ENCODE assay signal across 20 cellular contexts in genomic region chr11:61377461-61378160, GRCh38. TPM values are rescaled to one million over a fixed set of nuclear protein-coding genes. Genes with fewer than 3 reads are reported as not detected.
DNase-seq lines count a peak whose midpoint lies in the region; ATAC-seq, FAIRE-seq and TF ChIP-seq lines count a peak whose summit lies in the region.
"Had no signal": no experiment of that assay in that cellular context is flagged by ENCODE, and none has a peak within 500 bp of the region (broad histone marks: within the 10 kb centered on the region; RNA-seq: fewer than 3 reads in every experiment).

No MANE protein-coding gene starts in this region.

- DNase-seq in HCEC 1CT = peak; percentile 21
- DNase-seq in brain microvascular endothelial cell = peak; percentile 40
- no peak for DNase-seq in keratinocyte (ENCODE audit: low read depth, low spot score)
- no peak for DNase-seq in omental fat pad (ENCODE audit: low spot score)
- DNase-seq in endothelial cell (ENCODE audit: low spot score) = no peak
- DNase-seq in cardiac septum (ENCODE audit: low spot score) = no peak
- DNase-seq: activated CD4-positive, alpha-beta T cell treated with anti-CD3 and anti-CD28 coated beads for 48 hours; activated naive CD4-positive, alpha-beta T cell treated with Interleukin-2 at 50 U/mL for 16 hours; effector memory CD4-positive, alpha-beta T cell; naive thymus-derived CD8-positive, alpha-beta T cell; NCI-H187; stimulated activated naive CD4-positive, alpha-beta T cell treated with Interleukin-2 at 50 U/mL for 16 hours; uterus had no signal

- peaks cover 16% of the 10 kb centered on the region for H3K36me3 Mint-ChIP-seq in endothelial cell (ENCODE audit: low read depth, unreplicated experiment)

- dilution Hi-C loops in keratinocyte (cut with MboI; ENCODE audit: extremely low pct_ligation_motif_present, low sequenced_read_pairs) = no loop called here

- H3K36me3 ChIP-seq in ACC112 (ENCODE audit: insufficient read depth, low read length) = peaks cover 20% of the 10 kb centered on the region
- H3K36me3 ChIP-seq in brain microvascular endothelial cell (replicated peaks) = peaks cover 5% of the 10 kb centered on the region
- peaks cover 0 to 8% of the 10 kb centered on the region in 2 experiments for H3K36me3 ChIP-seq in keratinocyte (ENCODE audit: control insufficient read depth in 2 of 2, extremely low read depth in 1 of 2, insufficient read depth in 2 of 2, low read length in 2 of 2)
- H3K36me3 ChIP-seq: prostate gland, uterus had no signal

- H3K27me3 ChIP-seq in ACC112 (ENCODE audit: insufficient read depth, low read length) = no peaks in the 10 kb centered on the region
- H3K27me3 ChIP-seq in brain microvascular endothelial cell (replicated peaks) = no peaks in the 10 kb centered on the region
- H3K27me3 ChIP-seq in keratinocyte (ENCODE audit: control insufficient read depth, extremely low read depth, insufficient read depth, low read length) = no peaks in the 10 kb centered on the region
- H3K27me3 ChIP-seq: uterus had no signal

- no peaks in the 10 kb centered on the region for H3K79me2 ChIP-seq in ACC112 (ENCODE audit: control insufficient read depth, insufficient read depth, low read length, unreplicated experiment)
- no peaks in the 10 kb centered on the region for H3K79me2 ChIP-seq in keratinocyte (ENCODE audit: control insufficient read depth, insufficient read depth, low read length)

- H3K9me1 ChIP-seq in keratinocyte (ENCODE audit: control insufficient read depth, extremely low read depth, insufficient read depth, low read length) = no peaks in the 10 kb centered on the region

- H3K4me3 Mint-ChIP-seq in endothelial cell (ENCODE audit: unreplicated experiment) = no peak overlapping the region
- H3K4me3 Mint-ChIP-seq: naive thymus-derived CD8-positive, alpha-beta T cell had no signal

- H3K9ac ChIP-seq in keratinocyte (ENCODE audit: control insufficient read depth, extremely low read depth, insufficient read depth, low read length) = no peak overlapping the region

- H3K27ac Mint-ChIP-seq in endothelial cell (ENCODE audit: unreplicated experiment) = no peak overlapping the region

- H3K27me3 Mint-ChIP-seq in endothelial cell (ENCODE audit: unreplicated experiment) = no peaks in the 10 kb centered on the region
- H3K27me3 Mint-ChIP-seq: naive thymus-derived CD8-positive, alpha-beta T cell had no signal

- no peaks in the 10 kb centered on the region for H3K9me3 Mint-ChIP-seq in endothelial cell (ENCODE audit: unreplicated experiment)
- H3K9me3 Mint-ChIP-seq: naive thymus-derived CD8-positive, alpha-beta T cell had no signal

- no peaks in the 10 kb centered on the region for H3K4me1 Mint-ChIP-seq in endothelial cell (ENCODE audit: unreplicated experiment)
- H3K4me1 Mint-ChIP-seq: naive thymus-derived CD8-positive, alpha-beta T cell had no signal

- intact Hi-C loops in cardiac septum (cut with DNase I) = no loop called here

- H3K4me1 ChIP-seq in ACC112 (ENCODE audit: control insufficient read depth, insufficient read depth, low read length, unreplicated experiment) (peaks cover 19% of the 10 kb centered on the region), keratinocyte (ENCODE audit: control insufficient read depth, extremely low read depth, insufficient read depth, low read length) (peaks cover 25% of the 10 kb centered on the region)
- H3K4me1 ChIP-seq: uterus had no signal

- H2AFZ ChIP-seq in ACC112 (ENCODE audit: low read length, unreplicated experiment) (no peak overlapping the region), keratinocyte (ENCODE audit: control insufficient read depth, low read length) (no peak overlapping the region)

- no peaks in the 10 kb centered on the region for H3K9me3 ChIP-seq in keratinocyte (ENCODE audit: control insufficient read depth, low read depth, low read length)
- H3K9me3 ChIP-seq: prostate gland, uterus had no signal

- H4K20me1 ChIP-seq in keratinocyte (ENCODE audit: control insufficient read depth, extremely low read depth, insufficient read depth, low read length) = no peaks in the 10 kb centered on the region

- peak overlapping the region; percentile 39 for H3K4me2 ChIP-seq in keratinocyte (ENCODE audit: control insufficient read depth, extremely low read depth, insufficient read depth, low read depth, low read length)

- peak overlapping the region; percentile 97 for H3K27ac ChIP-seq in ACC112 (ENCODE audit: low read depth, low read length)
- peak overlapping the region; percentile 76 for H3K27ac ChIP-seq in brain microvascular endothelial cell
- H3K27ac ChIP-seq in keratinocyte (ENCODE audit: control insufficient read depth, insufficient read depth, low read length) = peak overlapping the region; percentile 82

- ATAC-seq in omental fat pad (ENCODE audit: low FRiP score) = no peak
- ATAC-seq in HG02885 (IDR thresholded peaks at IDR 0.05; ENCODE audit: poor library complexity, unreplicated experiment) = no peak
- ATAC-seq: naive thymus-derived CD8-positive, alpha-beta T cell had no signal

- in situ Hi-C loops in brain microvascular endothelial cell (cut with HindIII; ENCODE audit: low pct_ligation_motif_present, low sequenced_read_pairs) = no loop called here

- H3K4me3 ChIP-seq in ACC112 (ENCODE audit: low read depth, low read length) (no peak overlapping the region), brain microvascular endothelial cell (ENCODE audit: low read depth, low read length) (no peak overlapping the region), keratinocyte (ENCODE audit: control insufficient read depth in 2 of 3, extremely low read depth in 1 of 3, insufficient read depth in 2 of 3, low read depth in 1 of 3, low read length in 3 of 3) (no peak overlapping the region)
- H3K4me3 ChIP-seq: prostate gland, SK-N-MC, uterus had no signal

- no peak for FAIRE-seq in keratinocyte (lab: Jason Lieb, UNC)
- FAIRE-seq: GM12892, H1 had no signal

- TF ChIP-seq CTCF in brain microvascular endothelial cell (IDR thresholded peaks at IDR 0.05; ENCODE audit: low read depth, low read length, missing control alignments) (no peak), keratinocyte (optimal IDR thresholded peaks at IDR 0.05 in 1 of 3, IDR thresholded peaks at IDR 0.05 in 1 of 3, conservative IDR thresholded peaks at IDR 0.05 in 1 of 3; ENCODE audit: extremely low read depth in 1 of 3, insufficient read depth in 2 of 3, low read length in 3 of 3) (no peak), omental fat pad (IDR thresholded peaks at IDR 0.05) (no peak), endothelial cell (IDR thresholded peaks at IDR 0.05; ENCODE audit: unreplicated experiment) (no peak)

RNA-seq across cellular contexts. Expression of gene TMEM216, which starts 14.8 kb away (rescaled TPM):
- 14.4 to 22.4 TPM (median 17.2 TPM) in 3 replicates for polyA plus RNA-seq in keratinocyte
- polyA plus RNA-seq in keratinocyte (2011; ENCODE audit: low read depth) = 1.2 TPM
- polyA plus RNA-seq in keratinocyte (2011; cell fraction: cytosol; rRNA removed) = 18.8 and 22.5 TPM in 2 replicates
- 10.4 and 12.3 TPM in 2 replicates for polyA plus RNA-seq in keratinocyte (2011; cell fraction: nucleus; rRNA removed)
- 6.5 and 11.1 TPM in 2 replicates for polyA plus RNA-seq in keratinocyte (2012; ENCODE audit: low replicate concordance)
- 10.0 to 15.7 TPM (median 14.8 TPM) in 3 replicates for polyA minus RNA-seq in keratinocyte
- 9.8 TPM for polyA minus RNA-seq in keratinocyte (2011; cell fraction: cytosol; rRNA and poly(A)+ RNA removed)
- polyA minus RNA-seq in keratinocyte (2011; cell fraction: nucleus; rRNA and poly(A)+ RNA removed) = 1.7 and 5.0 TPM in 2 replicates
- 10 to 100 TPM in 2 of 4 donors, 1 to 10 TPM in 2; 9.5 to 19.3 (median 11.8) TPM for total RNA-seq in omental fat pad
- total RNA-seq in endothelial cell (ENCODE audit: unreplicated experiment) = 11.6 TPM
- total RNA-seq in cardiac septum = 6.3 TPM
- total RNA-seq: G401 had no signal

RNA-seq across cellular contexts. Expression of gene TMEM138, which starts 15.4 kb away (rescaled TPM):
- polyA plus RNA-seq in keratinocyte = 66.1 to 118 TPM (median 85.4 TPM) in 3 replicates
- polyA plus RNA-seq in keratinocyte (2011; ENCODE audit: low read depth) = 6.0 TPM
- 66.9 and 115 TPM in 2 replicates for polyA plus RNA-seq in keratinocyte (2011; cell fraction: cytosol; rRNA removed)
- polyA plus RNA-seq in keratinocyte (2011; cell fraction: nucleus; rRNA removed) = 101 and 119 TPM in 2 replicates
- 37.8 and 43.0 TPM in 2 replicates for polyA plus RNA-seq in keratinocyte (2012; ENCODE audit: low replicate concordance)
- polyA minus RNA-seq in keratinocyte = 44.0 to 72.4 TPM (median 56.3 TPM) in 3 replicates
- polyA minus RNA-seq in keratinocyte (2011; cell fraction: cytosol; rRNA and poly(A)+ RNA removed) = 13.2 TPM
- polyA minus RNA-seq in keratinocyte (2011; cell fraction: nucleus; rRNA and poly(A)+ RNA removed) = 19.8 and 27.8 TPM in 2 replicates
- total RNA-seq in omental fat pad (10 to 100 TPM; 31.6 to 40.8 (median 38.1) TPM), endothelial cell (ENCODE audit: unreplicated experiment) (18.8 TPM), cardiac septum (17.9 TPM)

RNA-seq across cellular contexts. Expression of gene CYB561A3, which starts 15.9 kb away (rescaled TPM):
- polyA plus RNA-seq in keratinocyte = 42.3 to 124 TPM (median 62.3 TPM) in 3 replicates
- polyA plus RNA-seq in keratinocyte (2011; ENCODE audit: low read depth) = 5.1 TPM
- polyA plus RNA-seq in keratinocyte (2011; cell fraction: cytosol; rRNA removed) = 63.6 and 95.2 TPM in 2 replicates
- polyA plus RNA-seq in keratinocyte (2011; cell fraction: nucleus; rRNA removed) = 108 and 123 TPM in 2 replicates
- 31.6 and 43.8 TPM in 2 replicates for polyA plus RNA-seq in keratinocyte (2012; ENCODE audit: low replicate concordance)
- polyA minus RNA-seq in keratinocyte = 66.4 to 188 TPM (median 180 TPM) in 3 replicates
- polyA minus RNA-seq in keratinocyte (2011; cell fraction: cytosol; rRNA and poly(A)+ RNA removed) = 72.1 TPM
- 64.9 and 76.6 TPM in 2 replicates for polyA minus RNA-seq in keratinocyte (2011; cell fraction: nucleus; rRNA and poly(A)+ RNA removed)
- total RNA-seq in omental fat pad = 10 to 100 TPM; 29.5 to 39.9 (median 34.6) TPM
- 21.6 TPM for total RNA-seq in endothelial cell (ENCODE audit: unreplicated experiment)
- 11.2 TPM for total RNA-seq in cardiac septum

RNA-seq across cellular contexts. Expression of gene TKFC, which starts 44.6 kb away (rescaled TPM):
- 15.4 to 23.1 TPM (median 18.3 TPM) in 3 replicates for polyA plus RNA-seq in keratinocyte
- 9.6 TPM for polyA plus RNA-seq in keratinocyte (2011; ENCODE audit: low read depth)
- 11.3 and 20.9 TPM in 2 replicates for polyA plus RNA-seq in keratinocyte (2011; cell fraction: cytosol; rRNA removed)
- 49.7 and 61.6 TPM in 2 replicates for polyA plus RNA-seq in keratinocyte (2011; cell fraction: nucleus; rRNA removed)
- 21.5 and 23.1 TPM in 2 replicates for polyA plus RNA-seq in keratinocyte (2012; ENCODE audit: low replicate concordance)
- 24.2 to 34.2 TPM (median 26.2 TPM) in 3 replicates for polyA minus RNA-seq in keratinocyte
- polyA minus RNA-seq in keratinocyte (2011; cell fraction: cytosol; rRNA and poly(A)+ RNA removed) = 28.8 TPM
- polyA minus RNA-seq in keratinocyte (2011; cell fraction: nucleus; rRNA and poly(A)+ RNA removed) = 19.0 and 25.4 TPM in 2 replicates
- total RNA-seq in omental fat pad (10 to 100 TPM; 16.0 to 24.5 (median 20.0) TPM), endothelial cell (ENCODE audit: unreplicated experiment) (53.1 TPM), cardiac septum (21.9 TPM)

RNA-seq across cellular contexts. Expression of gene DDB1, which starts 44.7 kb away (rescaled TPM):
- polyA plus RNA-seq in keratinocyte = 187 to 236 TPM (median 212 TPM) in 3 replicates
- 68.5 TPM for polyA plus RNA-seq in keratinocyte (2011; ENCODE audit: low read depth)
- polyA plus RNA-seq in keratinocyte (2011; cell fraction: cytosol; rRNA removed) = 181 and 206 TPM in 2 replicates
- polyA plus RNA-seq in keratinocyte (2011; cell fraction: nucleus; rRNA removed) = 290 and 325 TPM in 2 replicates
- polyA plus RNA-seq in keratinocyte (2012; ENCODE audit: low replicate concordance) = 108 and 136 TPM in 2 replicates
- 210 to 358 TPM (median 329 TPM) in 3 replicates for polyA minus RNA-seq in keratinocyte
- polyA minus RNA-seq in keratinocyte (2011; cell fraction: cytosol; rRNA and poly(A)+ RNA removed) = 307 TPM
- polyA minus RNA-seq in keratinocyte (2011; cell fraction: nucleus; rRNA and poly(A)+ RNA removed) = 185 and 265 TPM in 2 replicates
- total RNA-seq in omental fat pad = 100 to 1,000 TPM; 127 to 182 (median 155) TPM
- 239 TPM for total RNA-seq in endothelial cell (ENCODE audit: unreplicated experiment)
- total RNA-seq in cardiac septum = 125 TPM

Comparison
In these comparisons a context has a peak if more than half of its experiments do, and no peak if none do; other contexts are left out.
1. DNase-seq: peak in HCEC 1CT (single experiment) and brain microvascular endothelial cell (single experiment); none in keratinocyte (single experiment), omental fat pad (single experiment), endothelial cell (single experiment) and cardiac septum (single experiment).
2. Peak in every context shown above with its lines, with median percentiles within 50 percentile points of each other: H3K27ac ChIP-seq.